Comparison of ENCODE assay signal across 16 cellular contexts in genomic region chr12:2101359-2101758, GRCh38. TPM values are rescaled to one million over a fixed set of nuclear protein-coding genes. Genes with fewer than 3 reads are reported as not detected.
A peak's percentile ranks its signal among the peaks of the same experiment; 100 is the strongest.
DNase-seq lines count a peak whose midpoint lies in the region; ATAC-seq and TF ChIP-seq lines count a peak whose summit lies in the region.
"Had no signal": no experiment of that assay in that cellular context is flagged by ENCODE, and none has a peak within 500 bp of the region (broad histone marks: within the 10 kb centered on the region; RNA-seq: fewer than 3 reads in every experiment).

No MANE protein-coding gene starts in this region.

- peaks cover 1% of the 10 kb centered on the region; the same call in 1 of the 2 replicates for H3K4me1 ChIP-seq in IMR-90 (ENCODE audit: control insufficient read depth, insufficient read depth, low read length)
- no peaks in the 10 kb centered on the region for H3K4me1 ChIP-seq in neuronal stem cell (ENCODE audit: control insufficient read depth in 2 of 2, insufficient read depth in 1 of 2, low read depth in 1 of 2, low read length in 2 of 2)
- H3K4me1 ChIP-seq in upper lobe of left lung = no peaks in the 10 kb centered on the region
- no peaks in the 10 kb centered on the region for H3K4me1 ChIP-seq in OCI-LY7 (ENCODE audit: insufficient read depth, low read length, poor library complexity, severe bottlenecking)

- H3K14ac ChIP-seq in IMR-90 (replicated peaks; ENCODE audit: low read depth, low read length) (no peak overlapping the region), neuronal stem cell (ENCODE audit: low read length) (no peak overlapping the region)

- peak overlapping the region; percentile 94 for H2BK12ac ChIP-seq in neuronal stem cell (ENCODE audit: low read length)

- H4K8ac ChIP-seq in IMR-90 (ENCODE audit: low read depth in 2 of 2, low read length in 2 of 2) (no peak overlapping the region), neuronal stem cell (ENCODE audit: low read depth, low read length) (no peak overlapping the region)

- no peaks in the 10 kb centered on the region for H3K9me2 ChIP-seq in OCI-LY7 (ENCODE audit: insufficient read depth, low read length)

- TF ChIP-seq EP300 in upper lobe of left lung (IDR thresholded peaks at IDR 0.05) = no peak

- H3K27me3 ChIP-seq in IMR-90 (ENCODE audit: control insufficient read depth, insufficient read depth, low read length) = no peaks in the 10 kb centered on the region
- no peaks in the 10 kb centered on the region for H3K27me3 ChIP-seq in neuronal stem cell (ENCODE audit: control insufficient read depth in 3 of 3, insufficient read depth in 3 of 3, low read depth in 1 of 3, low read length in 3 of 3)
- no peaks in the 10 kb centered on the region for H3K27me3 ChIP-seq in upper lobe of left lung

- H2AFZ ChIP-seq in IMR-90 (replicated peaks; ENCODE audit: low read length, poor library complexity) = peak overlapping the region; percentile 52
- H2AFZ ChIP-seq in neuronal stem cell (ENCODE audit: low read length) = no peak overlapping the region
- no peak overlapping the region for H2AFZ ChIP-seq in OCI-LY7 (ENCODE audit: low read length)

- H3K18ac ChIP-seq in IMR-90 (ENCODE audit: low read depth, low read length) (no peak overlapping the region), neuronal stem cell (ENCODE audit: low read length) (peak overlapping the region; percentile 59)

- no peak overlapping the region for H4K5ac ChIP-seq in IMR-90 (ENCODE audit: low read depth, low read length)

- no peak overlapping the region for H2BK15ac ChIP-seq in IMR-90 (ENCODE audit: low read depth, low read length)
- no peak overlapping the region for H2BK15ac ChIP-seq in neuronal stem cell (ENCODE audit: low read length)

- intact Hi-C loops in IMR-90 (cut with micrococcal nuclease) = no loop called here
- intact Hi-C loops in cardiac septum (cut with DNase I) = no loop called here
- intact Hi-C loops in OCI-LY7 (cut with micrococcal nuclease; ENCODE audit: unreplicated experiment) = no loop called here

- POLR2A ChIA-PET in IMR-90 (lab: Charles Lee; ENCODE audit: unreplicated experiment) (no interaction called here), OCI-LY7 (lab: Charles Lee) (no interaction called here)

- BruUV-seq in IMR-90 (replicated peaks; lab: Mats Ljungman, UMichigan) (no TSS peak), OCI-LY7 (replicated peaks; lab: Mats Ljungman, UMichigan) (no TSS peak)

- H3K9me1 ChIP-seq in IMR-90 (ENCODE audit: insufficient read depth, low read length) = no peaks in the 10 kb centered on the region

- H3K56ac ChIP-seq in IMR-90 (ENCODE audit: extremely low read depth, insufficient read depth, low read length) = no peak overlapping the region

- CTCF ChIA-PET in IMR-90 (lab: Yijun Ruan, JAX) = no interaction called here
- CTCF ChIA-PET in OCI-LY7 (lab: Charles Lee; ENCODE audit: unreplicated experiment) = no interaction called here

- H3K27ac ChIP-seq in IMR-90 (ENCODE audit: insufficient read depth, low read length) (no peak overlapping the region), neuronal stem cell (replicated peaks; ENCODE audit: low read length) (no peak overlapping the region), upper lobe of left lung (no peak overlapping the region), OCI-LY7 (ENCODE audit: low read depth, low read length, poor library complexity, severe bottlenecking) (no peak overlapping the region)
- H3K27ac ChIP-seq: C4-2B, KMS-11 had no signal

- no peak overlapping the region for H2AK5ac ChIP-seq in IMR-90 (ENCODE audit: low read depth, low read length)
- H2AK5ac ChIP-seq in neuronal stem cell (ENCODE audit: low read depth, low read length) = no peak overlapping the region

- H3K9me3 ChIP-seq in IMR-90 (ENCODE audit: control insufficient read depth, insufficient read depth, low read length) (0 out of 2 replicates have a peak, but pooled peaks cover 2% of the 10 kb centered on the region), neuronal stem cell (replicated peaks in 1 of 2; ENCODE audit: control insufficient read depth in 2 of 2, insufficient read depth in 1 of 2, low read depth in 1 of 2, low read length in 2 of 2) (no peaks in the 10 kb centered on the region), upper lobe of left lung (no peaks in the 10 kb centered on the region), OCI-LY7 (ENCODE audit: low read length) (no peaks in the 10 kb centered on the region)

- H2BK5ac ChIP-seq in IMR-90 (ENCODE audit: low read depth, low read length, poor library complexity, severe bottlenecking) (no peak overlapping the region), neuronal stem cell (ENCODE audit: low read length) (no peak overlapping the region)

- H3K9ac ChIP-seq in IMR-90 (ENCODE audit: low read depth, low read length) (no peak overlapping the region), neuronal stem cell (ENCODE audit: low read depth, low read length, poor library complexity) (no peak overlapping the region)
- H3K9ac ChIP-seq: KMS-11 had no signal

- H3K4me2 ChIP-seq in IMR-90 (ENCODE audit: low read depth, low read length) (no peak overlapping the region), neuronal stem cell (ENCODE audit: insufficient read depth, low read length, poor library complexity, severe bottlenecking) (no peak overlapping the region), OCI-LY7 (ENCODE audit: low read length) (no peak overlapping the region)
- H3K4me2 ChIP-seq: KMS-11 had no signal

- H3K23ac ChIP-seq in IMR-90 (ENCODE audit: low read depth, low read length) = no peak overlapping the region
- H3K23ac ChIP-seq in neuronal stem cell (ENCODE audit: low read depth, low read length, poor library complexity) = peak overlapping the region; percentile 89

- in situ Hi-C loops in IMR-90 (cut with MboI; ENCODE audit: low sequenced_read_pairs) = no loop called here

- no peak for DNase-seq in IMR-90
- DNase-seq in cardiac septum (ENCODE audit: low spot score) = peak; percentile 73
- DNase-seq in neuronal stem cell (ENCODE audit: low spot score) = no peak
- peak in 1 of 2 donors; percentile 60 for DNase-seq in upper lobe of left lung
- DNase-seq in OCI-LY7 (ENCODE audit: low spot score) = no peak
- DNase-seq: DND-41, NCI-H1048, NCI-H146, NCI-H2081 treated with DMSO at 0.1 percent for 48 hours, NCI-H2227 treated with DMSO at 0.1 percent for 48 hours, NCI-H524, OCI-M1 had no signal

- H3K4me3 ChIP-seq in IMR-90 (ENCODE audit: insufficient read depth, low read depth, low read length) (no peak overlapping the region), neuronal stem cell (ENCODE audit: low read length in 2 of 2) (no peak overlapping the region), upper lobe of left lung (no peak overlapping the region), OCI-LY7 (ENCODE audit: low read depth, low read length, poor library complexity, severe bottlenecking) (no peak overlapping the region)

- WGBS in IMR-90 (ENCODE audit: extremely low coverage in 2 of 2, insufficient read length in 1 of 2), 2 experiments = 81% methylated on average over 7 of the region's 16 CpGs; no CpG with 5 or more reads in 1 of the 2 experiments
- WGBS in neuronal stem cell (ENCODE audit: extremely low coverage in 2 of 2, insufficient read length in 2 of 2, insufficient replicate concordance in 1 of 2), 2 donors = no CpG with 5 or more reads among the region's 16 CpGs
- WGBS in upper lobe of left lung, 2 donors = 79 to 90% methylated on average over 8 to 16 of the region's 16 CpGs

- TF ChIP-seq CTCF in IMR-90 (conservative IDR thresholded peaks at IDR 0.05; ENCODE audit: low read depth, low read length) (no peak), upper lobe of left lung (IDR thresholded peaks at IDR 0.05) (no peak), OCI-LY7 (conservative IDR thresholded peaks at IDR 0.05; ENCODE audit: low read length) (no peak)

- H4K20me1 ChIP-seq in IMR-90 (ENCODE audit: insufficient read depth, low read length) (peaks cover 5% of the 10 kb centered on the region; the same call in 1 of the 2 replicates), OCI-LY7 (ENCODE audit: insufficient read depth, low read length) (no peaks in the 10 kb centered on the region)

- TF ChIP-seq RAD21 in IMR-90 (IDR thresholded peaks at IDR 0.05; ENCODE audit: low read length) = no peak

- H2BK120ac ChIP-seq in IMR-90 (ENCODE audit: low read depth, low read length) = no peak overlapping the region
- H2BK120ac ChIP-seq in neuronal stem cell (ENCODE audit: low read depth, low read length) = no peak overlapping the region

- ATAC-seq in IMR-90 (ENCODE audit: low read depth) (no peak), upper lobe of left lung (ENCODE audit: low FRiP score in 2 of 2) (peak; percentile 10 to 40), HG03432 (IDR thresholded peaks at IDR 0.05; ENCODE audit: unreplicated experiment) (no peak), GM18858 (IDR thresholded peaks at IDR 0.05; ENCODE audit: unreplicated experiment) (no peak)

- no peak overlapping the region for H3K4ac ChIP-seq in IMR-90 (ENCODE audit: low read depth, low read length)
- H3K4ac ChIP-seq in neuronal stem cell (ENCODE audit: low read length) = peak overlapping the region; percentile 37

- peaks cover 4 to 7% of the 10 kb centered on the region in 2 experiments; a peak in 1 of 4 replicates for H3K79me1 ChIP-seq in IMR-90 (ENCODE audit: low read depth in 1 of 2, low read length in 2 of 2)
- H3K79me1 ChIP-seq in neuronal stem cell (ENCODE audit: low read depth, low read length) = peaks cover 2% of the 10 kb centered on the region

- no peaks in the 10 kb centered on the region for H3K36me3 ChIP-seq in IMR-90 (ENCODE audit: control insufficient read depth, insufficient read depth, low read length)
- H3K36me3 ChIP-seq in neuronal stem cell (replicated peaks in 1 of 2; ENCODE audit: control insufficient read depth in 2 of 2, insufficient read depth in 2 of 2, low read length in 2 of 2) = no peaks in the 10 kb centered on the region
- no peaks in the 10 kb centered on the region for H3K36me3 ChIP-seq in upper lobe of left lung
- H3K36me3 ChIP-seq in OCI-LY7 (ENCODE audit: insufficient read depth, low read length) = no peaks in the 10 kb centered on the region

- H3K79me2 ChIP-seq in OCI-LY7 (ENCODE audit: insufficient read depth, low read depth, low read length) = no peaks in the 10 kb centered on the region

- dilution Hi-C loops in IMR-90 (cut with HindIII; ENCODE audit: low sequenced_read_pairs, unreplicated experiment) = no loop called here

- no peak for TF ChIP-seq POLR2A in IMR-90 (IDR thresholded peaks at IDR 0.05; ENCODE audit: low read depth, low read length)
- TF ChIP-seq POLR2A in upper lobe of left lung (IDR thresholded peaks at IDR 0.05) = no peak

- no peak overlapping the region for H2BK20ac ChIP-seq in IMR-90 (ENCODE audit: low read depth, low read length)

- H2AK9ac ChIP-seq in IMR-90 (replicated peaks; ENCODE audit: low read depth, low read length, poor library complexity) = peak overlapping the region; percentile 5

- H4K91ac ChIP-seq in IMR-90 (ENCODE audit: insufficient read depth, low read depth, low read length) = no peak overlapping the region
- H4K91ac ChIP-seq in neuronal stem cell (ENCODE audit: low read depth, low read length, poor library complexity) = no peak overlapping the region

RNA-seq across cellular contexts. Expression of gene CACNA1C, which starts 48.6 kb away (rescaled TPM):
- 1.6 and 1.9 TPM in 2 replicates for total RNA-seq in IMR-90 (2012; rRNA removed)
- polyA plus RNA-seq in IMR-90 (2012; rRNA removed) = 2.6 and 2.7 TPM in 2 replicates
- 1.1 and 2.8 TPM in 2 replicates for polyA plus RNA-seq in IMR-90 (2012; cell fraction: cytosol; rRNA removed)
- polyA plus RNA-seq in IMR-90 (2012; cell fraction: nucleus; rRNA removed; ENCODE audit: low replicate concordance) = 12.4 and 16.6 TPM in 2 replicates
- total RNA-seq in cardiac septum = 182 TPM
- 1.4 TPM for polyA plus RNA-seq in neuronal stem cell (2013, experiment 1 of 2)
- 1.0 TPM for polyA plus RNA-seq in neuronal stem cell (2013, experiment 2 of 2)
- total RNA-seq in upper lobe of left lung = 10 to 100 TPM in 2 of 6 donors, 1 to 10 TPM in 4; 5.2 to 45.1 (median 8.8) TPM
- 0.21 and 0.69 TPM in 2 replicates for total RNA-seq in OCI-LY7 (2014; rRNA removed; shearing (Covaris generic))
- 1.3 and 1.4 TPM in 2 replicates for total RNA-seq in OCI-LY7 (2022)

Comparison
In these comparisons a context has a peak if more than half of its experiments do, and no peak if none do; other contexts are left out.
1. ATAC-seq: peak in upper lobe of left lung (2 of 2); none in IMR-90 (single experiment), HG03432 (single experiment) and GM18858 (single experiment).